ENCODE assay signal across 11 cellular contexts in the genomic region with DNA sequence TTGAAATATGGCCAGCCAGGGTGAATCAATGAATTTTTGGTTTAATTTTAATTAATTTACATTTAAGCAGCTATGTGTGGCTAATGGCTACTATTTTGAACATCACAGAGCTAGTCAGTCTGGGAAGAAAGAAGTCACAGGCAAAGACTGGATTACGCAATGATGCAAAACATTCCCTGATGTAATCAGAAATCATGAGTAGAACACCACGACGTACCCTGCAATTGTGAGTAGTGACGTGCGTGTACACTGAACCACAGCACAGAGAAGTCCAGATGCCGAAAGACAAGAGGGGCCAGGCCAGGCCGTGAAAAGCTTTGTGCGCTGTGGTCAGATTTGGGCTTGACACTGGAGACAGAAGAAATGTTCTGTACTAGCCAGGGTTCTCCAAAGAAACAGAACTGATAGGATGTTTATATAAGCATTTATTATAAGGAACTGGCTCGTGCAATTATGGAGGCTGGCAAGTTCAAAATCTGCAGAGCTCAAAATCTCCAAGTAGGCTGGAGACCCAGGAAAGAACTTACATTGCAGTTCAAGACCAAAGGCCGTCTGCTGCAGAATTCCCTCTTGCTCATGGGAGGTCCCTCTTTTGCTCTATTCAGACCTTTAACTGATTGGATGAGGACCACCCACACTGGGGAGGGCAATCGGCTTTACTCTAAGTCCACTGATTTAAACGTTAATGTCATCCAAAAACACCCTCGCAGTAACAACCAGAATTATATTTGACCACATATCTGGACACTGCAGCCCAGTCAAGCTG. TPM values are rescaled to one million over a fixed set of nuclear protein-coding genes. Genes with fewer than 3 reads are reported as not detected.
DNase-seq lines count a peak whose midpoint lies in the region; ATAC-seq and TF ChIP-seq lines count a peak whose summit lies in the region.
"Had no signal": no experiment of that assay in that cellular context is flagged by ENCODE, and none has a peak within 500 bp of the region (broad histone marks: within the 10 kb centered on the region; RNA-seq: fewer than 3 reads in every experiment).

No MANE protein-coding gene starts in this region.

- TF ChIP-seq CTCF in ascending aorta (IDR thresholded peaks at IDR 0.05) (no peak), hepatocyte (IDR thresholded peaks at IDR 0.05; ENCODE audit: poor library complexity) (no peak), spleen (IDR thresholded peaks at IDR 0.05 in 8 of 11, conservative IDR thresholded peaks at IDR 0.05 in 3 of 11) (no peak)

- H3K4me3 Mint-ChIP-seq in stimulated activated naive CD8-positive, alpha-beta T cell treated with anti-CD3 and anti-CD28 coated beads, Interleukin-15, amount 100 ng/mL, for 72 hours, result no peak overlapping the region
- H3K4me3 Mint-ChIP-seq: activated naive CD8-positive, alpha-beta T cell treated with anti-CD3 and anti-CD28 coated beads, Interleukin-2, amount 10 ng/mL, durations not matched to agents 7 days and 5 days had no signal

- H3K27ac Mint-ChIP-seq in stimulated activated naive CD8-positive, alpha-beta T cell treated with anti-CD3 and anti-CD28 coated beads, Interleukin-15, amount 100 ng/mL, for 72 hours, result no peak overlapping the region
- H3K27ac Mint-ChIP-seq: activated naive CD8-positive, alpha-beta T cell treated with anti-CD3 and anti-CD28 coated beads, Interleukin-2, amount 10 ng/mL, durations not matched to agents 7 days and 5 days had no signal

- H3K36me3 ChIP-seq in ascending aorta (no peaks in the 10 kb centered on the region), hepatocyte (replicated peaks; ENCODE audit: insufficient read depth, low read depth) (no peaks in the 10 kb centered on the region), spleen (peaks cover 0 to 38% (median 0%) of the 10 kb centered on the region in 6 donors)

- H3K9me3 ChIP-seq in ascending aorta (no peaks in the 10 kb centered on the region), hepatocyte (ENCODE audit: low read depth) (no peaks in the 10 kb centered on the region), spleen (no peaks in the 10 kb centered on the region)

- DNase-seq in GM04503 (ENCODE audit: low read depth) (peak; percentile 67), ascending aorta (ENCODE audit: low spot score in 2 of 2) (peak; percentile 72 to 93), hepatocyte (ENCODE audit: low spot score) (peak; percentile 62), spleen (no peak), NCI-H187 treated with DMSO at 0.1 percent for 48 hours (lab: John Stamatoyannopoulos, UW) (no peak), dedifferentiated amniotic fluid mesenchymal stem cell (ENCODE audit: extremely low spot score) (no peak), NCI-H1694 treated with DMSO at 0.1 percent for 48 hours (lab: John Stamatoyannopoulos, UW) (no peak)
- DNase-seq in stimulated activated naive CD8-positive, alpha-beta T cell treated with anti-CD3 and anti-CD28 coated beads, Interleukin-15, amount 100 ng/mL, for 72 hours, result no peak
- DNase-seq: activated naive CD8-positive, alpha-beta T cell treated with anti-CD3 and anti-CD28 coated beads, Interleukin-2, amount 10 ng/mL, durations not matched to agents 7 days and 5 days; NCI-H187; T-helper 9 cell had no signal

- H3K27me3 ChIP-seq in ascending aorta (no peaks in the 10 kb centered on the region), hepatocyte (no peaks in the 10 kb centered on the region), spleen (replicated peaks in 1 of 7) (no peaks in the 10 kb centered on the region)

- ATAC-seq in stimulated activated naive CD8-positive, alpha-beta T cell treated with anti-CD3 and anti-CD28 coated beads, Interleukin-15, amount 100 ng/mL, for 72 hours, result no peak

- H3K9me3 Mint-ChIP-seq in stimulated activated naive CD8-positive, alpha-beta T cell treated with anti-CD3 and anti-CD28 coated beads, Interleukin-15, amount 100 ng/mL, for 72 hours, result no peaks in the 10 kb centered on the region

- no peak overlapping the region for H3K4me2 ChIP-seq in hepatocyte

- TF ChIP-seq POLR2A in spleen (IDR thresholded peaks at IDR 0.05), result no peak

- no peaks in the 10 kb centered on the region for H3K9me2 ChIP-seq in hepatocyte (replicated peaks; ENCODE audit: insufficient read depth)

- H3K4me1 Mint-ChIP-seq in stimulated activated naive CD8-positive, alpha-beta T cell treated with anti-CD3 and anti-CD28 coated beads, Interleukin-15, amount 100 ng/mL, for 72 hours, result peaks cover 47% of the 10 kb centered on the region

- H3K4me1 ChIP-seq in ascending aorta, result peaks cover 23 to 52% of the 10 kb centered on the region in 2 donors
- H3K4me1 ChIP-seq in hepatocyte (ENCODE audit: insufficient read depth), result no peaks in the 10 kb centered on the region
- peaks cover 22 to 99% (median 72%) of the 10 kb centered on the region in 6 donors for H3K4me1 ChIP-seq in spleen

- H3K27me3 Mint-ChIP-seq in stimulated activated naive CD8-positive, alpha-beta T cell treated with anti-CD3 and anti-CD28 coated beads, Interleukin-15, amount 100 ng/mL, for 72 hours, result no peaks in the 10 kb centered on the region

- no peaks in the 10 kb centered on the region for H4K20me1 ChIP-seq in hepatocyte (ENCODE audit: insufficient read depth, poor library complexity, severe bottlenecking)

- H2AFZ ChIP-seq in hepatocyte, result no peak overlapping the region

- WGBS in hepatocyte (ENCODE audit: low lambda C conversion rate, missing lambda C conversion rate), result 61% methylated on average over 13 of the region's 13 CpGs
- 66 to 88% (median 77%) methylated on average over 13 of the region's 13 CpGs for WGBS in spleen, 5 donors

- peak overlapping the region; percentile 80 to 81 for H3K27ac ChIP-seq in ascending aorta
- H3K27ac ChIP-seq in hepatocyte, result peak overlapping the region; percentile 67
- H3K27ac ChIP-seq in spleen, result peak overlapping the region; percentile 4 to 93 (median 69)

- H3K4me3 ChIP-seq in ascending aorta (no peak overlapping the region), hepatocyte (no peak overlapping the region), spleen (peak overlapping the region in 1 of 8 donors; percentile 3)

- intact Hi-C loops in ascending aorta (cut with DNase I), result loop anchor here (2.0 kb wide), 2 partner anchors 19 to 45 kb away; partner anchors contain the start of gene SH3BP5
- intact Hi-C loops in spleen (cut with DNase I; ENCODE audit: low total_unique reads), result no loop called here

- H3K79me2 ChIP-seq in hepatocyte, result peaks cover 20% of the 10 kb centered on the region

RNA-seq across cellular contexts. Expression of gene SH3BP5, which starts 44.6 kb away (rescaled TPM):
- total RNA-seq in ascending aorta (65.9 TPM), hepatocyte (16.3 and 19.9 TPM in 2 replicates), spleen (10 to 100 TPM; 46.6 to 75.0 (median 62.3) TPM)
- polyA plus RNA-seq in hepatocyte (15.9 and 17.0 TPM in 2 replicates), spleen (10 to 100 TPM; 36.4 to 46.0 (median 39.7) TPM)

Comparison
In these comparisons a context has a peak if more than half of its experiments do, and no peak if none do; other contexts are left out.
1. DNase-seq: peak in GM04503 (single experiment), ascending aorta (2 of 2) and hepatocyte (single experiment); none in spleen (single experiment), stimulated activated naive CD8-positive, alpha-beta T cell treated with anti-CD3 and anti-CD28 coated beads, Interleukin-15, amount 100 ng/mL, for 72 hours (0 of 2), NCI-H187 treated with DMSO at 0.1 percent for 48 hours (single experiment), dedifferentiated amniotic fluid mesenchymal stem cell (single experiment) and NCI-H1694 treated with DMSO at 0.1 percent for 48 hours (single experiment).
2. Peak in every context shown above with its lines, with median percentiles within 50 percentile points of each other: H3K27ac ChIP-seq.